11 cellular contexts compared by ENCODE assay signal in the genomic region with DNA sequence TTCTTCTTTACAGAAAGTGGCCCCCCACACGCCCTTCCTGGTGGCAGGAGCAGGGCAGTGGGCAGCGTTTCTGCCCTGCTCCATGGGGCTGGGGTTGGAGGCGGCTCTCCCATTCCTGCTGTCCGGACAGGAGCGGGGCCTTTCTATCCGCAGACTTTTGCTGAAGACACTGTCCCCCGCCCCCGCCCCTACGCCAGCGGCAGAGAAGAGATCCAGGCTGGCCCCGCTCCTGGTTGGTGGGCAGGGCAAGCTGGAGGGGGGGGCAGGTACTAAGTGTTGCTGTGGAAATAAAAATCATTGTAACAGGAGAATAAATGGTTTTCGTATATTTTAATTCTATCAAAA.
DNase-seq lines count a peak whose midpoint lies in the region; ATAC-seq, FAIRE-seq and TF ChIP-seq lines count a peak whose summit lies in the region.
"Had no signal": no experiment of that assay in that cellular context is flagged by ENCODE, and none has a peak within 500 bp of the region (broad histone marks: within the 10 kb centered on the region; RNA-seq: fewer than 3 reads in every experiment).

No MANE protein-coding gene starts in this region.

- no peaks in the 10 kb centered on the region for H4K20me1 ChIP-seq in HepG2 (ENCODE audit: insufficient read depth, low read length)
- H4K20me1 ChIP-seq: BLaER1 had no signal

- FAIRE-seq in HepG2 (lab: Jason Lieb, UNC) (no peak), small intestine (lab: Jason Lieb, UNC) (no peak)

- no peak overlapping the region for H2AFZ ChIP-seq in HepG2 (ENCODE audit: low read length)

- H3K27ac ChIP-seq in right lobe of liver (peak overlapping the region in 1 of 3 donors; percentile 56), HepG2 (ENCODE audit: extremely low read length, insufficient read depth, low read length) (no peak overlapping the region), heart left ventricle (peak overlapping the region in 11 of 12 donors; percentile 42 to 84 (median 73)), neutrophil (peak overlapping the region; percentile 88), small intestine (ENCODE audit: low read depth in 1 of 2, low read length in 1 of 2) (no peak overlapping the region)
- H3K27ac ChIP-seq: BLaER1 had no signal

- H3K9me3 ChIP-seq in right lobe of liver (no peaks in the 10 kb centered on the region), HepG2 (ENCODE audit: low read length) (peaks cover 55% of the 10 kb centered on the region), heart left ventricle (peaks cover 0 to 8% (median 0%) of the 10 kb centered on the region in 12 donors), neutrophil (no peaks in the 10 kb centered on the region), small intestine (ENCODE audit: control insufficient read depth, low read depth) (no peaks in the 10 kb centered on the region)

- no peaks in the 10 kb centered on the region for H3K27me3 ChIP-seq in right lobe of liver
- no peaks in the 10 kb centered on the region for H3K27me3 ChIP-seq in HepG2 (ENCODE audit: control insufficient read depth in 1 of 2, insufficient read depth in 2 of 2, low read length in 2 of 2)
- peaks cover 0 to 12% (median 0%) of the 10 kb centered on the region in 9 donors for H3K27me3 ChIP-seq in heart left ventricle
- peaks cover 36% of the 10 kb centered on the region for H3K27me3 ChIP-seq in neutrophil
- H3K27me3 ChIP-seq in small intestine (ENCODE audit: control insufficient read depth in 2 of 2, insufficient read depth in 2 of 2, low read length in 2 of 2), result no peaks in the 10 kb centered on the region
- H3K27me3 ChIP-seq: BLaER1 had no signal

- H3K36me3 ChIP-seq in right lobe of liver (no peaks in the 10 kb centered on the region), HepG2 (replicated peaks in 1 of 2; ENCODE audit: control insufficient read depth in 1 of 2, insufficient read depth in 2 of 2, low read length in 2 of 2) (no peaks in the 10 kb centered on the region), heart left ventricle (no peaks in the 10 kb centered on the region), neutrophil (no peaks in the 10 kb centered on the region), small intestine (ENCODE audit: control insufficient read depth in 2 of 2, insufficient read depth in 2 of 2, low read length in 2 of 2) (no peaks in the 10 kb centered on the region)
- H3K36me3 ChIP-seq: BLaER1 had no signal

- no peaks in the 10 kb centered on the region for H3K4me1 ChIP-seq in right lobe of liver
- no peaks in the 10 kb centered on the region for H3K4me1 ChIP-seq in HepG2 (ENCODE audit: insufficient read depth, low read length)
- H3K4me1 ChIP-seq in heart left ventricle, result peaks cover 0 to 23% (median 0%) of the 10 kb centered on the region in 12 donors
- peaks cover 2 to 7% of the 10 kb centered on the region in 2 experiments for H3K4me1 ChIP-seq in neutrophil (ENCODE audit: control insufficient read depth in 1 of 2, insufficient read depth in 1 of 2, low read depth in 1 of 2, low read length in 1 of 2)
- no peaks in the 10 kb centered on the region for H3K4me1 ChIP-seq in small intestine (ENCODE audit: control insufficient read depth in 2 of 2, insufficient read depth in 1 of 2, low read depth in 1 of 2, low read length in 1 of 2)
- H3K4me1 ChIP-seq: BLaER1 had no signal

- no peak for TF ChIP-seq CTCF in right lobe of liver (IDR thresholded peaks at IDR 0.05)
- no peak for TF ChIP-seq CTCF in HepG2 (CRISPR knock-in tag; IDR thresholded peaks at IDR 0.05)
- TF ChIP-seq CTCF in heart left ventricle (IDR thresholded peaks at IDR 0.05), result no peak
- TF ChIP-seq CTCF in neutrophil (IDR thresholded peaks at IDR 0.05), result no peak

- 36% methylated on average over 4 of the region's 12 CpGs for WGBS in right lobe of liver (ENCODE audit: insufficient coverage, low coverage, low lambda C conversion rate, missing lambda C conversion rate)
- 93% methylated on average over 7 of the region's 12 CpGs for WGBS in HepG2 (ENCODE audit: low lambda C conversion rate)
- WGBS in heart left ventricle, 4 donors, result 21 to 33% (median 29%) methylated on average over 10 to 12 of the region's 12 CpGs
- WGBS in small intestine, 3 donors, result 17 to 47% (median 33%) methylated on average over 10 to 12 of the region's 12 CpGs

- no peaks in the 10 kb centered on the region for H3K79me2 ChIP-seq in HepG2 (ENCODE audit: insufficient read depth, low read length)

- no peak overlapping the region for H3K4me2 ChIP-seq in HepG2 (ENCODE audit: low read depth, low read length)
- H3K4me2 ChIP-seq: BLaER1 had no signal

- POLR2A ChIA-PET in HepG2 (lab: Yijun Ruan, JAX), result no interaction called here

- H3K9ac ChIP-seq in HepG2 (ENCODE audit: insufficient read depth, low read depth, low read length), result no peak overlapping the region
- H3K9ac ChIP-seq: BLaER1 had no signal

- intact Hi-C loops in right lobe of liver (cut with DNase I), result no loop called here
- intact Hi-C loops in HepG2 (cut with micrococcal nuclease; ENCODE audit: unreplicated experiment), result no loop called here
- intact Hi-C loops in heart left ventricle (cut with DNase I), result no loop called here

- BruUV-seq in HepG2 (replicated peaks; lab: Mats Ljungman, UMichigan), result no TSS peak

- no peak for TF ChIP-seq RAD21 in HepG2 (CRISPR knock-in tag; IDR thresholded peaks at IDR 0.05)

- ATAC-seq in right lobe of liver, result peak; percentile 30 to 51 (median 38)
- no peak for ATAC-seq in HepG2
- peak in 3 of 4 donors; percentile 21 to 59 (median 58) for ATAC-seq in heart left ventricle

- CTCF ChIA-PET in HepG2 (lab: Yijun Ruan, JAX; ENCODE audit: low intra/inter-chr PET ratio, low total read pairs), result no interaction called here

- H3K4me3 ChIP-seq in right lobe of liver, result peak overlapping the region; percentile 42 to 63 (median 60)
- no peak overlapping the region for H3K4me3 ChIP-seq in HepG2 (replicated peaks in 1 of 3; ENCODE audit: insufficient read depth in 1 of 3, low read depth in 2 of 3, low read length in 3 of 3)
- peak overlapping the region; percentile 64 to 94 (median 76) for H3K4me3 ChIP-seq in heart left ventricle
- H3K4me3 ChIP-seq in neutrophil (ENCODE audit: low read depth in 1 of 2, low read length in 1 of 2), result peak overlapping the region in 1 of 2 experiments; percentile 59
- H3K4me3 ChIP-seq in small intestine (ENCODE audit: low read depth in 1 of 2, low read length in 2 of 2), result peak overlapping the region in 1 of 2 donors; percentile 68
- H3K4me3 ChIP-seq: BLaER1 had no signal

- in situ Hi-C loops in HepG2 (cut with HindIII; ENCODE audit: extremely low pct_ligation_motif_present, low pct_unique_long_range_greater_than_20kb), result no loop called here

- TF ChIP-seq POLR2A in right lobe of liver (IDR thresholded peaks at IDR 0.05) (no peak), HepG2 (IDR thresholded peaks at IDR 0.05; ENCODE audit: insufficient read depth in 1 of 2, low read depth in 2 of 2, low read length in 2 of 2) (no peak), heart left ventricle (IDR thresholded peaks at IDR 0.05) (no peak)

- DNase-seq in right lobe of liver, result peak in 1 of 3 donors; percentile 22
- no peak for DNase-seq in HepG2 (ENCODE audit: low spot score)
- peak in 3 of 5 donors; percentile 38 to 57 (median 46) for DNase-seq in heart left ventricle
- no peak for DNase-seq in activated CD4-positive, CD25-positive, alpha-beta regulatory T cell (lab: John Stamatoyannopoulos, UW)
- DNase-seq in NCI-H1105 (lab: John Stamatoyannopoulos, UW), result no peak
- DNase-seq in stimulated activated naive CD4-positive, alpha-beta T cell (lab: John Stamatoyannopoulos, UW), result no peak
- DNase-seq in small intestine, result no peak
- DNase-seq: effector CD8-positive, alpha-beta T cell; IMR-90 had no signal

- TF ChIP-seq EP300 in HepG2 (IDR thresholded peaks at IDR 0.05; ENCODE audit: low read depth in 2 of 2, low read length in 2 of 2), result no peak
- TF ChIP-seq EP300 in HepG2 (CRISPR knock-in tag; IDR thresholded peaks at IDR 0.05; ENCODE audit: borderline replicate concordance), result no peak

TF ChIP-seq in HepG2, 621 proteins besides CTCF, POLR2A, EP300 and RAD21 (continues in another document):
- TF ChIP-seq MTF1 (CRISPR knock-in tag; IDR thresholded peaks at IDR 0.05) (no peak), NFE2 (CRISPR knock-in tag; IDR thresholded peaks at IDR 0.05) (no peak), ZNF30 (CRISPR knock-in tag; IDR thresholded peaks at IDR 0.05) (no peak), ZSCAN12 (CRISPR knock-in tag; IDR thresholded peaks at IDR 0.05) (no peak), MTA3 (CRISPR knock-in tag; IDR thresholded peaks at IDR 0.05) (no peak), JUNB (CRISPR knock-in tag; IDR thresholded peaks at IDR 0.05; ENCODE audit: borderline replicate concordance) (no peak), ZNF776 (CRISPR knock-in tag; IDR thresholded peaks at IDR 0.05) (no peak), ZNF124 (CRISPR knock-in tag; IDR thresholded peaks at IDR 0.05) (no peak), ATF7-NPFF (CRISPR knock-in tag; IDR thresholded peaks at IDR 0.05; ENCODE audit: low read depth) (no peak), TBX2 (CRISPR knock-in tag; IDR thresholded peaks at IDR 0.05; ENCODE audit: borderline replicate concordance) (no peak), ZNF713 (CRISPR knock-in tag; IDR thresholded peaks at IDR 0.05) (no peak), SRF (IDR thresholded peaks at IDR 0.05; ENCODE audit: low read depth, low read length) (no peak), ZNF766 (CRISPR knock-in tag; IDR thresholded peaks at IDR 0.05; ENCODE audit: borderline replicate concordance) (no peak), ZNF572 (CRISPR knock-in tag; IDR thresholded peaks at IDR 0.05) (no peak), ZNF616 (CRISPR knock-in tag; IDR thresholded peaks at IDR 0.05; ENCODE audit: low read depth) (no peak)
- TF ChIP-seq, protein P1, sequence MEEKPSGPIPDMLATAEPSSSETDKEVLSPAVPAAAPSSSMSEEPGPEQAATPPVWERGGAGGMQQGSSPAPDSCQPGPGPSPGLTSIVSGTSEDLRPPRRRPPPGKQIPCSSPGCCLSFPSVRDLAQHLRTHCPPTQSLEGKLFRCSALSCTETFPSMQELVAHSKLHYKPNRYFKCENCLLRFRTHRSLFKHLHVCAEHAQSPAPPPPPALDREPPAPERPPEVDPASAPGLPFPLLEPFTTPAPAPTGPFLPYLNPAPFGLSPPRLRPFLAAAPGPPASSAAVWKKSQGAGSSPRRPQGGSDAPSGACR (CRISPR knock-in tag; IDR thresholded peaks at IDR 0.05), result no peak

Comparison
In these comparisons a context has a peak if more than half of its experiments do, and no peak if none do; other contexts are left out.
1. H3K4me3 ChIP-seq: peak in right lobe of liver (3 of 3) and heart left ventricle (12 of 12); none in HepG2 (0 of 3).
2. DNase-seq: peak in heart left ventricle (3 of 5); none in HepG2 (single experiment), activated CD4-positive, CD25-positive, alpha-beta regulatory T cell (0 of 4), NCI-H1105 (single experiment), stimulated activated naive CD4-positive, alpha-beta T cell (0 of 6) and small intestine (single experiment).
3. H3K27ac ChIP-seq: peak in heart left ventricle (11 of 12) and neutrophil (single experiment); none in HepG2 (single experiment) and small intestine (0 of 2).